Comparison of ENCODE assay signal across 19 cellular contexts in the genomic region with DNA sequence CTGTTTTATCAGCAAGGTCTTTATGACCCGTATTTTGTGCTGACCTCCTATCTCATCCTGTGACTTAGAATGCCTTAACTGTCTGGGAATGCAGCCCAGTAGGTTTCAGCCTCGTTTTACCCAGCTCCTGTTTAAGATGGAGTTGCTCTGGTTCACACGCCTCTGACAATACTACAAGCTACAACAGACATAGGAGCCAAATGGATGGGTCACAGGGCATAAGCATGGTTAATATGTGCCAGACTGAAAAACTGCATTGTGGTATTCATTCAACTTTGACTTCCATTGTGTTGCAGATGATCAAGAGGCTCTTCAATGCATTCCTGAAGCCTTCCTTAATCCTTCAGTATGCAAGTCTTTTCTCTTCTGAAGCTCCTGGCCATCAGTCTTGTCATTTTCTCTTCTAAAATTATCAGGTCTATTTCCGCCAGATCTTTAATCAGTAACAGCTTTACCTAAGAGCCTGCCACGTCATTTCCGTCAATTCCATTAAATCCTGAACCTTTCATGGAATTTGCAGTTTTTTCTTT. TPM values are rescaled to one million over a fixed set of nuclear protein-coding genes. Genes with fewer than 3 reads are reported as not detected.
DNase-seq lines count a peak whose midpoint lies in the region; ATAC-seq, FAIRE-seq and TF ChIP-seq lines count a peak whose summit lies in the region.
"Had no signal": no experiment of that assay in that cellular context is flagged by ENCODE, and none has a peak within 500 bp of the region (broad histone marks: within the 10 kb centered on the region; RNA-seq: fewer than 3 reads in every experiment).

No MANE protein-coding gene starts in this region.

- H3K9ac ChIP-seq in smooth muscle cell (ENCODE audit: low read depth), result no peak overlapping the region
- H3K9ac ChIP-seq: BLaER1 treated with 17β-estradiol and CSF1 and Interleukin-3, amounts not matched to agents 10 nM and 100 nM had no signal

- no peak for FAIRE-seq in frontal cortex (lab: Jason Lieb, UNC)
- FAIRE-seq: D721Med, GM12892, H54 had no signal

- POLR2A ChIA-PET in WTC11 (lab: Charles Lee), result no interaction called here

- WGBS in smooth muscle cell (ENCODE audit: low lambda C conversion rate), result 68% methylated on average over 6 of the region's 6 CpGs

- 0 out of 2 replicates have a peak overlapping the region, but pooled peaks have one; percentile 31 for H3K4me2 ChIP-seq in GM23338
- no peak overlapping the region for H3K4me2 ChIP-seq in smooth muscle cell
- H3K4me2 ChIP-seq: BLaER1 treated with 17β-estradiol and CSF1 and Interleukin-3, amounts not matched to agents 10 nM and 100 nM had no signal

- H3K79me2 ChIP-seq in GM23338 (replicated peaks; ENCODE audit: insufficient read depth), result no peaks in the 10 kb centered on the region
- no peaks in the 10 kb centered on the region for H3K79me2 ChIP-seq in smooth muscle cell (ENCODE audit: low read depth)

- H3K27me3 ChIP-seq in GM23338 (ENCODE audit: insufficient read depth) (peaks cover 27% of the 10 kb centered on the region), smooth muscle cell (ENCODE audit: low read depth) (peaks cover 8% of the 10 kb centered on the region)
- H3K27me3 ChIP-seq: BLaER1 treated with 17β-estradiol and CSF1 and Interleukin-3, amounts not matched to agents 10 nM and 100 nM had no signal

- peak; percentile 63 for DNase-seq in GM23338 (ENCODE audit: low spot score)
- no peak for DNase-seq in WTC11 (ENCODE audit: low spot score)
- DNase-seq in kidney glomerular epithelial cell (lab: John Stamatoyannopoulos, UW), result peak; percentile 12
- no peak for DNase-seq in smooth muscle cell (lab: John Stamatoyannopoulos, UW; ENCODE audit: unreplicated experiment)
- DNase-seq in stimulated activated effector memory CD8-positive, alpha-beta T cell treated with anti-CD3 and anti-CD28 coated beads, Interleukin-12 subunit alpha, Interleukin-12 subunit beta, amount 100 ng/mL, for 72 hours (ENCODE audit: low spot score in 2 of 2), result no peak
- DNase-seq in frontal cortex (ENCODE audit: low spot score in 2 of 2), result no peak
- DNase-seq: ACHN; CD4-positive, CD25-positive, alpha-beta regulatory T cell; DMS153; DMS79 treated with DMSO at 0.1 percent for 48 hours; EL; GDM1 had no signal

- TF ChIP-seq CTCF in GM23338 (conservative IDR thresholded peaks at IDR 0.05; ENCODE audit: low read depth in 2 of 2) (no peak), WTC11 (IDR thresholded peaks at IDR 0.05) (no peak), smooth muscle cell (IDR thresholded peaks at IDR 0.05; ENCODE audit: borderline replicate concordance, insufficient read depth, poor library complexity, severe bottlenecking) (no peak)

- ATAC-seq in GM23338, result peak; percentile 16
- no peak; the same call in none of the 2 replicates for ATAC-seq in WTC11
- ATAC-seq in stimulated activated effector memory CD8-positive, alpha-beta T cell treated with anti-CD3 and anti-CD28 coated beads, Interleukin-12 subunit alpha, Interleukin-12 subunit beta, amount 100 ng/mL, for 72 hours, result no peak
- ATAC-seq in GM21381 (IDR thresholded peaks at IDR 0.05; ENCODE audit: unreplicated experiment), result no peak
- ATAC-seq: HepG2 had no signal

- H3K9me3 ChIP-seq in smooth muscle cell (replicated peaks; ENCODE audit: low read depth), result no peaks in the 10 kb centered on the region

- H2AFZ ChIP-seq in GM23338 (no peak overlapping the region), smooth muscle cell (ENCODE audit: low read depth) (no peak overlapping the region)

- CTCF ChIA-PET in WTC11 (lab: Charles Lee), result interaction anchor here (2.4 kb wide), 1 partner anchor 30 kb away, joined by 6 read pairs; no protein-coding TSS in a partner anchor

- no peak overlapping the region for H3K4me3 ChIP-seq in GM23338
- H3K4me3 ChIP-seq in smooth muscle cell, result no peak overlapping the region
- H3K4me3 ChIP-seq: BLaER1 treated with 17β-estradiol and CSF1 and Interleukin-3, amounts not matched to agents 10 nM and 100 nM had no signal

- peak overlapping the region; percentile 52; the same call in 1 of the 2 replicates for H3K27ac Mint-ChIP-seq in GM23338
- H3K27ac Mint-ChIP-seq in WTC11, result peak overlapping the region; percentile 58
- H3K27ac Mint-ChIP-seq in stimulated activated effector memory CD8-positive, alpha-beta T cell treated with anti-CD3 and anti-CD28 coated beads, Interleukin-12 subunit alpha, Interleukin-12 subunit beta, amount 100 ng/mL, for 72 hours, result no peak overlapping the region
- H3K27ac Mint-ChIP-seq: CD4-positive, CD25-positive, alpha-beta regulatory T cell had no signal

- peaks cover 19% of the 10 kb centered on the region for H3K27me3 Mint-ChIP-seq in GM23338 (ENCODE audit: insufficient read depth, low read depth, poor library complexity)
- peaks cover 30% of the 10 kb centered on the region for H3K27me3 Mint-ChIP-seq in WTC11 (ENCODE audit: low read depth)

- no peaks in the 10 kb centered on the region for H3K36me3 ChIP-seq in GM23338 (ENCODE audit: insufficient read depth)
- H3K36me3 ChIP-seq in smooth muscle cell (ENCODE audit: low read depth), result no peaks in the 10 kb centered on the region
- H3K36me3 ChIP-seq: BLaER1 treated with 17β-estradiol and CSF1 and Interleukin-3, amounts not matched to agents 10 nM and 100 nM had no signal

- H3K9me2 ChIP-seq in GM23338 (ENCODE audit: insufficient read depth), result peaks cover 5% of the 10 kb centered on the region; the same call in 1 of the 2 replicates

- H3K27ac ChIP-seq in GM23338 (ENCODE audit: low read depth), result peak overlapping the region; percentile 87
- H3K27ac ChIP-seq in smooth muscle cell (ENCODE audit: low read depth), result peak overlapping the region; percentile 41
- H3K27ac ChIP-seq: BLaER1 treated with 17β-estradiol and CSF1 and Interleukin-3, amounts not matched to agents 10 nM and 100 nM had no signal

- H3K4me1 Mint-ChIP-seq in GM23338 (peaks cover 46% of the 10 kb centered on the region), WTC11 (peaks cover 41% of the 10 kb centered on the region)
- H3K4me1 Mint-ChIP-seq in stimulated activated effector memory CD8-positive, alpha-beta T cell treated with anti-CD3 and anti-CD28 coated beads, Interleukin-12 subunit alpha, Interleukin-12 subunit beta, amount 100 ng/mL, for 72 hours, result peaks cover 12% of the 10 kb centered on the region

- H4K20me1 ChIP-seq in GM23338 (replicated peaks; ENCODE audit: insufficient read depth), result no peaks in the 10 kb centered on the region
- no peaks in the 10 kb centered on the region for H4K20me1 ChIP-seq in smooth muscle cell (ENCODE audit: low read depth)
- H4K20me1 ChIP-seq: BLaER1 treated with 17β-estradiol and CSF1 and Interleukin-3, amounts not matched to agents 10 nM and 100 nM had no signal

- H3K36me3 Mint-ChIP-seq in GM23338 (ENCODE audit: low read depth) (peaks cover 10% of the 10 kb centered on the region; the same call in 2 of the 3 replicates), WTC11 (peaks cover 11% of the 10 kb centered on the region)
- no peaks in the 10 kb centered on the region for H3K36me3 Mint-ChIP-seq in stimulated activated effector memory CD8-positive, alpha-beta T cell treated with anti-CD3 and anti-CD28 coated beads, Interleukin-12 subunit alpha, Interleukin-12 subunit beta, amount 100 ng/mL, for 72 hours
- H3K36me3 Mint-ChIP-seq: CD4-positive, CD25-positive, alpha-beta regulatory T cell had no signal

- H3F3A ChIP-seq in GM23338 (replicated peaks; ENCODE audit: low read depth) (no peaks in the 10 kb centered on the region), smooth muscle cell (ENCODE audit: low read depth) (no peaks in the 10 kb centered on the region)

- H3K4me3 Mint-ChIP-seq in GM23338, result no peak overlapping the region; the same call in 2 of the 3 replicates
- no peak overlapping the region for H3K4me3 Mint-ChIP-seq in WTC11
- H3K4me3 Mint-ChIP-seq in stimulated activated effector memory CD8-positive, alpha-beta T cell treated with anti-CD3 and anti-CD28 coated beads, Interleukin-12 subunit alpha, Interleukin-12 subunit beta, amount 100 ng/mL, for 72 hours, result no peak overlapping the region
- H3K4me3 Mint-ChIP-seq: CD4-positive, CD25-positive, alpha-beta regulatory T cell had no signal

- H3K4me1 ChIP-seq in GM23338 (ENCODE audit: insufficient read depth) (peaks cover 17% of the 10 kb centered on the region), smooth muscle cell (ENCODE audit: low read depth) (peaks cover 11% of the 10 kb centered on the region)

- H3K9me3 Mint-ChIP-seq in GM23338 (peaks cover 6% of the 10 kb centered on the region; the same call in 2 of the 3 replicates), WTC11 (peaks cover 12% of the 10 kb centered on the region)
- H3K9me3 Mint-ChIP-seq in stimulated activated effector memory CD8-positive, alpha-beta T cell treated with anti-CD3 and anti-CD28 coated beads, Interleukin-12 subunit alpha, Interleukin-12 subunit beta, amount 100 ng/mL, for 72 hours, result peaks cover 5% of the 10 kb centered on the region

TF ChIP-seq in GM23338, 12 proteins besides CTCF, POLR2A, EP300 and RAD21 (continues in another document):
- TF ChIP-seq CREB1 (CRISPR knock-in tag; IDR thresholded peaks at IDR 0.05; ENCODE audit: low read depth), result no peak
- TF ChIP-seq POLR2AphosphoS5 (IDR thresholded peaks at IDR 0.05; ENCODE audit: low read depth), result no peak

TF ChIP-seq in WTC11, 78 proteins besides CTCF, POLR2A, EP300 and RAD21 (continues in another document):
- TF ChIP-seq, protein P1, sequence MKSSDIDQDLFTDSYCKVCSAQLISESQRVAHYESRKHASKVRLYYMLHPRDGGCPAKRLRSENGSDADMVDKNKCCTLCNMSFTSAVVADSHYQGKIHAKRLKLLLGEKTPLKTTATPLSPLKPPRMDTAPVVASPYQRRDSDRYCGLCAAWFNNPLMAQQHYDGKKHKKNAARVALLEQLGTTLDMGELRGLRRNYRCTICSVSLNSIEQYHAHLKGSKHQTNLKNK (CRISPR knock-in tag; IDR thresholded peaks at IDR 0.05), result no peak
- TF ChIP-seq ZNF423 (CRISPR knock-in tag; IDR thresholded peaks at IDR 0.05) (no peak; the same call in 1 of the 2 replicates), GRHL2 (CRISPR knock-in tag; IDR thresholded peaks at IDR 0.05; ENCODE audit: insufficient replicate concordance, severe bottlenecking) (no peak), ZSCAN18 (CRISPR knock-in tag; IDR thresholded peaks at IDR 0.05) (peak; percentile 71; the same call in 1 of the 2 replicates)

RNA-seq across cellular contexts. Expression of gene RNF32, which starts 20.3 kb away (rescaled TPM):
- total RNA-seq in GM23338 (2014; rRNA removed; shearing (Covaris generic)), result 0.56 TPM in 1 of 2 replicates, not detected in the other
- polyA plus RNA-seq in GM23338 (2016; fragmentation: Nextera tagmentation; extraction: Ambion mirVana) (2.0 and 2.2 TPM in 2 replicates), smooth muscle cell (0.63 and 2.6 TPM in 2 replicates)
- total RNA-seq in WTC11 (2021) (0.55 to 1.3 TPM (median 0.61 TPM) in 3 replicates), smooth muscle cell (4.3 TPM in 2 replicates), frontal cortex (1.2 TPM)
- total RNA-seq: A172, HepG2 had no signal
- polyA plus RNA-seq: HepG2 had no signal

Comparison
In these comparisons a context has a peak if more than half of its experiments do, and no peak if none do; other contexts are left out.
1. DNase-seq: peak in GM23338 (single experiment) and kidney glomerular epithelial cell (single experiment); none in WTC11 (single experiment), smooth muscle cell (single experiment), stimulated activated effector memory CD8-positive, alpha-beta T cell treated with anti-CD3 and anti-CD28 coated beads, Interleukin-12 subunit alpha, Interleukin-12 subunit beta, amount 100 ng/mL, for 72 hours (0 of 2) and frontal cortex (0 of 2).